ENCODE assay signal across 11 cellular contexts in genomic region chr2:222643134-222643533, GRCh38. TPM values are rescaled to one million over a fixed set of nuclear protein-coding genes. Genes with fewer than 3 reads are reported as not detected.
"Had no signal": no experiment of that assay in that cellular context is flagged by ENCODE, and none has a peak within 500 bp of the region (broad histone marks: within the 10 kb centered on the region; RNA-seq: fewer than 3 reads in every experiment).

No MANE protein-coding gene starts in this region.

- H3K4me1 ChIP-seq: HAP-1 had no signal

- FAIRE-seq: HTR-8/SVneo had no signal

- H3K27ac Mint-ChIP-seq: HFFc6 had no signal

- H3K9me3 Mint-ChIP-seq: HFFc6 had no signal

- H3K4me3 Mint-ChIP-seq: HFFc6 had no signal

- DNase-seq: GM23248, GOT3, H7, HFFc6, IMR-90, KBM-7 had no signal

- H3K27ac ChIP-seq: GM23248 had no signal

- H3K9me3 ChIP-seq: HAP-1 had no signal

- ATAC-seq: HCT116 had no signal

- H2AFZ ChIP-seq: GM23248 had no signal

- H3K9ac ChIP-seq: GM23248 had no signal

- H3K4me3 ChIP-seq: GM23248, HAP-1 had no signal

RNA-seq across cellular contexts. Expression of gene MOGAT1, which starts 28.3 kb away (rescaled TPM):
- total RNA-seq: GM23248, H4, H7, HFFc6, HT-29, IMR-90 had no signal
- polyA plus RNA-seq: GM23248, IMR-90 had no signal
